Comparison of ENCODE assay signal across 1 cellular context in genomic region chr19:15379996-15380647, GRCh38.
A peak's percentile ranks its signal among the peaks of the same experiment; 100 is the strongest.
TF ChIP-seq lines count a peak whose summit lies in the region.

No MANE protein-coding gene starts in this region.

TF ChIP-seq in HEK293, 187 proteins besides CTCF, POLR2A, EP300 and RAD21 (continued from another document and continues in another):
- TF ChIP-seq ZNF366 (tag by site-specific recombination; conservative IDR thresholded peaks at IDR 0.05): no peak
- TF ChIP-seq IKZF3 (tag by site-specific recombination; IDR thresholded peaks at IDR 0.05): peak; percentile 77
- TF ChIP-seq ZNF398 (tag by site-specific recombination; IDR thresholded peaks at IDR 0.05): peak; percentile 95
- TF ChIP-seq ZNF707 (tag by site-specific recombination; IDR thresholded peaks at IDR 0.05): no peak
- no peak for TF ChIP-seq ZNF645 (tag by site-specific recombination; IDR thresholded peaks at IDR 0.05)
- TF ChIP-seq ZNF692 (tag by site-specific recombination; IDR thresholded peaks at IDR 0.05): no peak; the same call in 1 of the 2 replicates
- no peak for TF ChIP-seq ZNF132 (tag by site-specific recombination; IDR thresholded peaks at IDR 0.05; ENCODE audit: borderline replicate concordance)
- no peak for TF ChIP-seq ZNF324 (tag by site-specific recombination; IDR thresholded peaks at IDR 0.05)
- TF ChIP-seq ZNF747 (tag by site-specific recombination; IDR thresholded peaks at IDR 0.05): no peak
- no peak for TF ChIP-seq PBX3 (CRISPR knock-in tag; IDR thresholded peaks at IDR 0.05)
- no peak for TF ChIP-seq ZNF214 (tag by site-specific recombination; IDR thresholded peaks at IDR 0.05; ENCODE audit: borderline replicate concordance)
- TF ChIP-seq ZNF785 (tag by site-specific recombination; IDR thresholded peaks at IDR 0.05): 0 out of 2 replicates have a peak, but pooled peaks have one; percentile 81
- TF ChIP-seq PRDM1 (tag by site-specific recombination; IDR thresholded peaks at IDR 0.05): 0 out of 2 replicates have a peak, but pooled peaks have one; percentile 10
- TF ChIP-seq ZNF449 (tag by site-specific recombination; IDR thresholded peaks at IDR 0.05): no peak
- no peak for TF ChIP-seq ZNF248 (tag by site-specific recombination; IDR thresholded peaks at IDR 0.05)
- no peak for TF ChIP-seq ZNF146 (tag by site-specific recombination; IDR thresholded peaks at IDR 0.05)
- TF ChIP-seq ZNF654 (tag by site-specific recombination; IDR thresholded peaks at IDR 0.05; ENCODE audit: low read depth): no peak
- TF ChIP-seq YY2 (tag by site-specific recombination; IDR thresholded peaks at IDR 0.05): no peak
- peak; percentile 71 for TF ChIP-seq ZNF660 (tag by site-specific recombination; IDR thresholded peaks at IDR 0.05)
- TF ChIP-seq RBAK (tag by site-specific recombination; IDR thresholded peaks at IDR 0.05): no peak
- no peak for TF ChIP-seq ZNF585B (tag by site-specific recombination; IDR thresholded peaks at IDR 0.05)
- TF ChIP-seq KLF7 (tag by site-specific recombination; IDR thresholded peaks at IDR 0.05; ENCODE audit: borderline replicate concordance): no peak
- peak; percentile 65 for TF ChIP-seq ZSCAN30 (tag by site-specific recombination; IDR thresholded peaks at IDR 0.05)
- no peak for TF ChIP-seq ZNF837 (tag by site-specific recombination; IDR thresholded peaks at IDR 0.05)
- no peak for TF ChIP-seq ZBTB11 (tag by site-specific recombination; conservative IDR thresholded peaks at IDR 0.05; ENCODE audit: low read depth)
- no peak for TF ChIP-seq ZFP37 (tag by site-specific recombination; IDR thresholded peaks at IDR 0.05)
- no peak for TF ChIP-seq ZNF354C (tag by site-specific recombination; IDR thresholded peaks at IDR 0.05; ENCODE audit: borderline replicate concordance, low read depth)
- TF ChIP-seq ZEB2 (tag by site-specific recombination; IDR thresholded peaks at IDR 0.05): 0 out of 2 replicates have a peak, but pooled peaks have one; percentile 48
- no peak for TF ChIP-seq ZNF518A (tag by site-specific recombination; conservative IDR thresholded peaks at IDR 0.05; ENCODE audit: low read depth)
- TF ChIP-seq ZNF416 (tag by site-specific recombination; IDR thresholded peaks at IDR 0.05): no peak
- no peak for TF ChIP-seq ZNF19 (tag by site-specific recombination; IDR thresholded peaks at IDR 0.05; ENCODE audit: low read depth)
- peak; percentile 32; the same call in 1 of the 2 replicates for TF ChIP-seq ZBTB6 (tag by site-specific recombination; IDR thresholded peaks at IDR 0.05)
- TF ChIP-seq ZNF621 (tag by site-specific recombination; IDR thresholded peaks at IDR 0.05): no peak
- TF ChIP-seq ZNF341 (tag by site-specific recombination; IDR thresholded peaks at IDR 0.05; ENCODE audit: low read depth): peak; percentile 63
- TF ChIP-seq ZNF596 (tag by site-specific recombination; IDR thresholded peaks at IDR 0.05): peak; percentile 49; the same call in 1 of the 2 replicates
- TF ChIP-seq ZNF433 (tag by site-specific recombination; IDR thresholded peaks at IDR 0.05; ENCODE audit: low read depth): no peak
- no peak for TF ChIP-seq ZNF791 (tag by site-specific recombination; IDR thresholded peaks at IDR 0.05)
- no peak for TF ChIP-seq PRDM4 (tag by site-specific recombination; IDR thresholded peaks at IDR 0.05)
- no peak for TF ChIP-seq GLI4 (tag by site-specific recombination; IDR thresholded peaks at IDR 0.05)
- no peak for TF ChIP-seq BCL11B (tag by site-specific recombination; IDR thresholded peaks at IDR 0.05; ENCODE audit: low read depth)
- no peak for TF ChIP-seq ZNF555 (tag by site-specific recombination; conservative IDR thresholded peaks at IDR 0.05)
